12 cellular contexts compared by ENCODE assay signal in the genomic region with DNA sequence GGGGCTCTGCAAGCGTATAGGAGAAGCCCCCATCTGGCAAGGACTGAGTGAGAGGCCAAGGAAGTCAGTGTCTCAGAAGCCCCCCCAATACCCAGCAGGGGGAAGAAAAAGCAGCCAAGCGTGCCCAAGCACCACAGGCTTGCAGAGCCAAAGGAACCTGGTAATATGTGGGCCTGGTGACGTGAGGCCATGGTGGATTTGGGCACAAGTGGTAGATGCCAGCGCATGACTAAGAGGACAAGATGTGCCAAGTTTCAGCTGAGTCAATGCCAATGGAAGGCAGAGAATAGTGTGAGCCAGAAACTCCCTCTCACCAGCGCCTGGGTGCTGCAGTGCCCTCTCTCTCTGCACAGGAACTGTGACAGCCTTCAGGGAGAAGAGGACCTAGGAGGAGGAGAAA.
DNase-seq lines count a peak whose midpoint lies in the region; ATAC-seq, FAIRE-seq and TF ChIP-seq lines count a peak whose summit lies in the region.
"Had no signal": no experiment of that assay in that cellular context is flagged by ENCODE, and none has a peak within 500 bp of the region (broad histone marks: within the 10 kb centered on the region; RNA-seq: fewer than 3 reads in every experiment).

No MANE protein-coding gene starts in this region.

- no peak for TF ChIP-seq CTCF in astrocyte (IDR thresholded peaks at IDR 0.05; ENCODE audit: insufficient read depth, low read depth, low read length)

- H3K27ac Mint-ChIP-seq in astrocyte (ENCODE audit: unreplicated experiment): no peak overlapping the region
- peak overlapping the region; percentile 1 for H3K27ac Mint-ChIP-seq in stimulated activated memory B cell treated with anti-CD40 and anti-IgM and Interleukin-4, amounts not matched to agents 10 μg/mL and 1 μg/mL and 100 μg/mL, for 72 hours
- H3K27ac Mint-ChIP-seq: HFFc6 had no signal

- no peaks in the 10 kb centered on the region for H3K4me1 ChIP-seq in astrocyte (ENCODE audit: insufficient read depth, low read length)

- no peak for ATAC-seq in stimulated activated memory B cell treated with anti-CD40 and anti-IgM and Interleukin-4, amounts not matched to agents 10 μg/mL and 1 μg/mL and 100 μg/mL, for 72 hours
- ATAC-seq in HG02852 (IDR thresholded peaks at IDR 0.05; ENCODE audit: unreplicated experiment) (no peak), HG02678 (IDR thresholded peaks at IDR 0.05; ENCODE audit: unreplicated experiment) (no peak)

- no peak overlapping the region for H3K4me2 ChIP-seq in astrocyte (ENCODE audit: low read length)

- H3K9me3 Mint-ChIP-seq in astrocyte (ENCODE audit: unreplicated experiment): peaks cover 23% of the 10 kb centered on the region
- no peaks in the 10 kb centered on the region for H3K9me3 Mint-ChIP-seq in stimulated activated memory B cell treated with anti-CD40 and anti-IgM and Interleukin-4, amounts not matched to agents 10 μg/mL and 1 μg/mL and 100 μg/mL, for 72 hours
- H3K9me3 Mint-ChIP-seq: HFFc6 had no signal

- no peaks in the 10 kb centered on the region for H3K79me2 ChIP-seq in astrocyte (ENCODE audit: insufficient read depth, low read length)

- no peaks in the 10 kb centered on the region for H3K4me1 Mint-ChIP-seq in astrocyte (ENCODE audit: low read depth, unreplicated experiment)
- peaks cover 48% of the 10 kb centered on the region for H3K4me1 Mint-ChIP-seq in stimulated activated memory B cell treated with anti-CD40 and anti-IgM and Interleukin-4, amounts not matched to agents 10 μg/mL and 1 μg/mL and 100 μg/mL, for 72 hours

- no peak overlapping the region for H3K9ac ChIP-seq in astrocyte (ENCODE audit: low read length)

- H3K27ac ChIP-seq in astrocyte (ENCODE audit: low read depth, low read length): no peak overlapping the region

- peaks cover 6% of the 10 kb centered on the region for H3K27me3 Mint-ChIP-seq in astrocyte (ENCODE audit: low read depth, unreplicated experiment)
- H3K27me3 Mint-ChIP-seq in stimulated activated memory B cell treated with anti-CD40 and anti-IgM and Interleukin-4, amounts not matched to agents 10 μg/mL and 1 μg/mL and 100 μg/mL, for 72 hours: no peaks in the 10 kb centered on the region

- no peak overlapping the region for H3K4me3 Mint-ChIP-seq in astrocyte (ENCODE audit: unreplicated experiment)
- no peak overlapping the region for H3K4me3 Mint-ChIP-seq in stimulated activated memory B cell treated with anti-CD40 and anti-IgM and Interleukin-4, amounts not matched to agents 10 μg/mL and 1 μg/mL and 100 μg/mL, for 72 hours
- H3K4me3 Mint-ChIP-seq: HFFc6 had no signal

- FAIRE-seq in H54 (lab: Jason Lieb, UNC) (peak; percentile 15), astrocyte (lab: Jason Lieb, UNC) (no peak), urothelium cell line (lab: Jason Lieb, UNC) (no peak)

- H3K4me3 ChIP-seq in astrocyte (ENCODE audit: insufficient read depth, low read depth, low read length): no peak overlapping the region

- no peaks in the 10 kb centered on the region for H4K20me1 ChIP-seq in astrocyte (ENCODE audit: insufficient read depth, low read length)

- no peaks in the 10 kb centered on the region for H3K9me3 ChIP-seq in astrocyte (ENCODE audit: insufficient read depth, low read depth, low read length)

- DNase-seq in H54 (ENCODE audit: insufficient read length, low spot score) (peak; percentile 53), astrocyte (ENCODE audit: low read depth) (no peak), hippocampal formation (lab: John Stamatoyannopoulos, UW) (peak; percentile 24 to 58), SK-N-DZ (ENCODE audit: low spot score) (no peak), urothelium cell line (ENCODE audit: low spot score) (no peak)
- DNase-seq: HFFc6, islet precursor cell, NCI-H2107, T-helper 1 cell had no signal

- H3K36me3 Mint-ChIP-seq in astrocyte (ENCODE audit: low read depth, unreplicated experiment): no peaks in the 10 kb centered on the region
- H3K36me3 Mint-ChIP-seq in stimulated activated memory B cell treated with anti-CD40 and anti-IgM and Interleukin-4, amounts not matched to agents 10 μg/mL and 1 μg/mL and 100 μg/mL, for 72 hours: no peaks in the 10 kb centered on the region

- H2AFZ ChIP-seq in astrocyte (ENCODE audit: low read depth, low read length): peak overlapping the region; percentile 27

- TF ChIP-seq POLR2A in H54 (IDR thresholded peaks at IDR 0.05; ENCODE audit: low read depth, low read length): no peak

- no peaks in the 10 kb centered on the region for H3K27me3 ChIP-seq in astrocyte (ENCODE audit: insufficient read depth, low read length)

- no peaks in the 10 kb centered on the region for H3K36me3 ChIP-seq in astrocyte (ENCODE audit: insufficient read depth, low read length)

Comparison
In these comparisons a context has a peak if more than half of its experiments do, and no peak if none do; other contexts are left out.
1. DNase-seq: peak in H54 (single experiment) and hippocampal formation (2 of 2); none in astrocyte (single experiment), SK-N-DZ (single experiment) and urothelium cell line (single experiment).